In genomic region chr12:97751704-97752103, GRCh38 we compare ENCODE assay signal across 24 cellular contexts.
"Had no signal": no experiment of that assay in that cellular context is flagged by ENCODE, and none has a peak within 500 bp of the region (broad histone marks: within the 10 kb centered on the region; RNA-seq: fewer than 3 reads in every experiment).

No MANE protein-coding gene starts in this region.

- ATAC-seq: activated CD4-positive, alpha-beta T cell treated with anti-CD3 and anti-CD28 coated beads for 36 hours; activated CD8-positive, alpha-beta memory T cell treated with anti-CD3 and anti-CD28 coated beads, Interleukin-2, amount 10 ng/mL, durations not matched to agents 7 days and 5 days; activated naive CD8-positive, alpha-beta T cell treated with anti-CD3 and anti-CD28 coated beads, Interleukin-2, amount 50 U/mL, for 24 hours; K562; Panc1 had no signal

- H3K27me3 ChIP-seq: SJCRH30 had no signal

- H3K9me3 ChIP-seq: SJCRH30 had no signal

- H3K27ac ChIP-seq: SJCRH30, SK-N-MC had no signal

- DNase-seq: activated CD4-positive, alpha-beta memory T cell treated with anti-CD3 and anti-CD28 coated beads for 36 hours; activated CD4-positive, alpha-beta T cell treated with anti-CD3 and anti-CD28 coated beads for 36 hours; activated CD4-positive, alpha-beta T cell treated with anti-CD3 and anti-CD28 coated beads, Interleukin-2, amount 50 U/mL, for 1 hour; activated CD8-positive, alpha-beta memory T cell treated with anti-CD3 and anti-CD28 coated beads for 24 hours; activated CD8-positive, alpha-beta memory T cell treated with anti-CD3 and anti-CD28 coated beads, Interleukin-2, amount 10 ng/mL, durations not matched to agents 7 days and 5 days; activated CD8-positive, alpha-beta memory T cell treated with anti-CD3 and anti-CD28 coated beads, Interleukin-2, amount 50 U/mL, for 48 hours; activated effector memory CD4-positive, alpha-beta T cell treated with Interleukin-2 at 50 U/mL for 16 hours; activated naive CD4-positive, alpha-beta T cell treated with anti-CD3 and anti-CD28 coated beads, Interleukin-2, amount 10 ng/mL, durations not matched to agents 7 days and 5 days; activated naive CD8-positive, alpha-beta T cell treated with anti-CD3 and anti-CD28 coated beads, Interleukin-2, amount 50 U/mL, for 24 hours; activated T-cell treated with anti-CD3 and anti-CD28 coated beads, Interleukin-2, amount 50 U/mL, for 48 hours; anterior cingulate cortex; IMR-90; Karpas-422; NCI-H1048; NCI-H1436; NCI-H1694; NCI-H510A; NCI-H526; OCI-M1; SHP77; SJCRH30 had no signal

- H3K4me3 ChIP-seq: K562, SJCRH30, SK-N-MC had no signal

- H3K36me3 ChIP-seq: SJCRH30 had no signal
